In genomic region chr2:61898810-61899209, GRCh38 we compare ENCODE assay signal across 8 cellular contexts. TPM values are rescaled to one million over a fixed set of nuclear protein-coding genes. Genes with fewer than 3 reads are reported as not detected.
DNase-seq lines count a peak whose midpoint lies in the region; ATAC-seq, FAIRE-seq and TF ChIP-seq lines count a peak whose summit lies in the region.

No MANE protein-coding gene starts in this region.

- H3K4me1 ChIP-seq in K562 (replicated peaks in 1 of 2; ENCODE audit: control insufficient read depth in 2 of 2, insufficient read depth in 2 of 2, low read length in 2 of 2) (no peaks in the 10 kb centered on the region; a peak in 1 of 5 replicates), spleen (peaks cover 0 to 2% (median 0%) of the 10 kb centered on the region in 6 donors)

- no peaks in the 10 kb centered on the region for H4K20me1 ChIP-seq in K562 (replicated peaks; ENCODE audit: control insufficient read depth, insufficient read depth, low read length)

- H3K27me3 ChIP-seq in K562 (ENCODE audit: control insufficient read depth in 2 of 2, insufficient read depth in 2 of 2, low read length in 2 of 2) (no peaks in the 10 kb centered on the region), spleen (replicated peaks in 1 of 7) (no peaks in the 10 kb centered on the region)

- POLR2A ChIA-PET in K562 (lab: Yijun Ruan, JAX), result interaction anchor here (0.6 to 0.8 kb wide), 3 partner anchors 44 to 90 kb away, joined by 3 read pairs; no protein-coding TSS in a partner anchor

- DNase-seq in NCI-H748 (lab: John Stamatoyannopoulos, UW; ENCODE audit: unreplicated experiment) (peak; percentile 2), NCI-H748 treated with DMSO at 0.1 percent for 48 hours (lab: John Stamatoyannopoulos, UW) (no peak), KBM-7 (peak; percentile 46), K562 (ENCODE audit: extremely low read depth in 1 of 4, low spot score in 3 of 4) (peak in 1 of 4 experiments; percentile 35), pons (ENCODE audit: low spot score) (peak; percentile 32), LoVo (ENCODE audit: low spot score) (no peak), spleen (no peak)

- BruUV-seq in K562 (replicated peaks; lab: Mats Ljungman, UMichigan), result no TSS peak

- no peak for TF ChIP-seq EP300 in K562 (IDR thresholded peaks at IDR 0.05; ENCODE audit: low read length)

- peak; percentile 58 to 72 for TF ChIP-seq RAD21 in K562 (CRISPR knock-in tag; conservative IDR thresholded peaks at IDR 0.05 in 1 of 2, IDR thresholded peaks at IDR 0.05 in 1 of 2)

- no peak overlapping the region for H3K4me2 ChIP-seq in K562 (ENCODE audit: insufficient read depth, low read length)

- 2% methylated on average over 2 of the region's 2 CpGs for WGBS in K562 (ENCODE audit: insufficient coverage, low coverage, missing lambda C conversion rate)
- WGBS in spleen, 5 donors, result 41 to 59% (median 44%) methylated on average over 2 of the region's 2 CpGs

- H3K9me3 ChIP-seq in K562 (replicated peaks; ENCODE audit: control insufficient read depth, insufficient read depth, low read depth, low read length) (no peaks in the 10 kb centered on the region), spleen (no peaks in the 10 kb centered on the region)

- no peak for FAIRE-seq in K562 (lab: Jason Lieb, UNC)

- no peak overlapping the region for H2AFZ ChIP-seq in K562 (ENCODE audit: low read depth, low read length)

- TF ChIP-seq CTCF in K562 (IDR thresholded peaks at IDR 0.05 in 2 of 3, conservative IDR thresholded peaks at IDR 0.05 in 1 of 3; ENCODE audit: insufficient read depth in 2 of 3, low read depth in 1 of 3, low read length in 3 of 3) (peak; percentile 56 to 73 (median 65)), spleen (IDR thresholded peaks at IDR 0.05 in 8 of 11, conservative IDR thresholded peaks at IDR 0.05 in 3 of 11) (no peak)

- H3K79me2 ChIP-seq in K562 (ENCODE audit: control insufficient read depth, insufficient read depth, low read length), result no peaks in the 10 kb centered on the region

- ATAC-seq in K562 (peak; percentile 79), GM18498 (IDR thresholded peaks at IDR 0.05; ENCODE audit: unreplicated experiment) (no peak)

- intact Hi-C loops in K562 (cut with micrococcal nuclease), result no loop called here
- intact Hi-C loops in spleen (cut with DNase I; ENCODE audit: low total_unique reads), result no loop called here

- in situ Hi-C loops in KBM-7 (cut with MboI; ENCODE audit: low pct_unique_long_range_greater_than_20kb, low sequenced_read_pairs), result no loop called here
- in situ Hi-C loops in K562 (cut with MboI), result no loop called here

- CTCF ChIA-PET in K562 (lab: Yijun Ruan, JAX; ENCODE audit: low intra/inter-chr PET ratio), result interaction anchor here (0.5 to 0.6 kb wide), 2 partner anchors 385 to 762 kb away, joined by 3 read pairs; no protein-coding TSS in a partner anchor

- H3K27ac ChIP-seq in K562 (ENCODE audit: extremely low read depth, low read depth, low read length) (no peak overlapping the region), spleen (no peak overlapping the region)

- H3K9me1 ChIP-seq in K562 (ENCODE audit: control insufficient read depth, insufficient read depth, low read length), result no peaks in the 10 kb centered on the region

- no peak overlapping the region for H3K4me3 ChIP-seq in K562
- H3K4me3 ChIP-seq in spleen, result no peak overlapping the region

- H3K36me3 ChIP-seq in K562 (ENCODE audit: control insufficient read depth, insufficient read depth, low read length) (no peaks in the 10 kb centered on the region), spleen (no peaks in the 10 kb centered on the region)

- TF ChIP-seq POLR2A in K562 (conservative IDR thresholded peaks at IDR 0.05), result no peak
- no peak for TF ChIP-seq POLR2A in spleen (IDR thresholded peaks at IDR 0.05)

- H3K9ac ChIP-seq in K562 (ENCODE audit: insufficient read depth in 1 of 2, low read depth in 2 of 2, low read length in 2 of 2), result no peak overlapping the region

TF ChIP-seq in K562, 482 proteins besides CTCF, POLR2A, EP300 and RAD21:
- peak; percentile 27; the same call in 1 of the 2 replicates for TF ChIP-seq DEAF1 (CRISPR knock-in tag; IDR thresholded peaks at IDR 0.05)
- peak; percentile 37; the same call in 1 of the 2 replicates for TF ChIP-seq SMC3 (conservative IDR thresholded peaks at IDR 0.05; ENCODE audit: insufficient read depth, low read depth, low read length)
- no peak for TF ChIP-seq ILF3 (IDR thresholded peaks at IDR 0.05; ENCODE audit: borderline replicate concordance)

RNA-seq across cellular contexts. Expression of gene COMMD1, which starts 6.7 kb away (rescaled TPM):
- 14.1 and 18.1 TPM in 2 replicates for total RNA-seq in K562 (2011; cell fraction: chromatin; rRNA removed; ENCODE audit: low replicate concordance)
- total RNA-seq in K562 (2011; cell fraction: nucleolus; rRNA removed), result 8.0 and 10.3 TPM in 2 replicates
- 8.6 and 13.4 TPM in 2 replicates for total RNA-seq in K562 (2011; cell fraction: nucleoplasm; rRNA removed)
- 14.4 and 15.4 TPM in 2 replicates for total RNA-seq in K562 (2014; rRNA removed)
- 21.4 and 23.6 TPM in 2 replicates for total RNA-seq in K562 (2014; rRNA removed; fragmentation: Illumina TruSeq; extraction: Trizol)
- 19.6 and 21.2 TPM in 2 replicates for total RNA-seq in K562 (2015; rRNA removed; fragmentation: Illumina TruSeq; extraction: Trizol)
- total RNA-seq in K562 (2021), result 16.9 and 18.2 TPM in 2 replicates
- 31.3 and 35.6 TPM in 2 replicates for polyA plus RNA-seq in K562 (2011; rRNA removed)
- polyA plus RNA-seq in K562 (2011; cell fraction: cytosol; rRNA removed), result 16.0 and 21.1 TPM in 2 replicates
- 9.4 and 10.7 TPM in 2 replicates for polyA plus RNA-seq in K562 (2011; cell fraction: nucleus; rRNA removed)
- polyA plus RNA-seq in K562 (2012), result 35.7 and 84.8 TPM in 2 replicates
- polyA plus RNA-seq in K562 (2014; fragmentation: Illumina TruSeq; extraction: Trizol), result 21.4 and 21.7 TPM in 2 replicates
- polyA plus RNA-seq in K562 (2014; fragmentation: Nextera tagmentation; extraction: Ambion mirVana), result 10 to 100 TPM; 56.6 to 77.0 TPM
- polyA plus RNA-seq in K562 (2014; rRNA removed), result 17.3 and 22.7 TPM in 2 replicates
- polyA minus RNA-seq in K562 (2011; rRNA and poly(A)+ RNA removed), result 10.6 and 14.1 TPM in 2 replicates
- 4.1 and 7.3 TPM in 2 replicates for polyA minus RNA-seq in K562 (2011; cell fraction: cytosol; rRNA and poly(A)+ RNA removed)
- 2.8 and 6.6 TPM in 2 replicates for polyA minus RNA-seq in K562 (2011; cell fraction: nucleus; rRNA and poly(A)+ RNA removed)
- 10 to 100 TPM; 23.9 to 40.1 (median 33.4) TPM for total RNA-seq in spleen
- polyA plus RNA-seq in spleen, result 10 to 100 TPM; 32.1 to 37.5 (median 36.5) TPM

RNA-seq across cellular contexts. Expression of gene CCT4, which starts 10.4 kb away (rescaled TPM):
- total RNA-seq in K562 (2011; cell fraction: chromatin; rRNA removed; ENCODE audit: low replicate concordance), result 61.0 and 77.5 TPM in 2 replicates
- 53.8 and 58.2 TPM in 2 replicates for total RNA-seq in K562 (2011; cell fraction: nucleolus; rRNA removed)
- total RNA-seq in K562 (2011; cell fraction: nucleoplasm; rRNA removed), result 73.7 and 82.9 TPM in 2 replicates
- total RNA-seq in K562 (2014; rRNA removed) (247 and 314 TPM in 2 replicates), K562 (2014; rRNA removed; fragmentation: Illumina TruSeq; extraction: Trizol) (367 and 401 TPM in 2 replicates), K562 (2015; rRNA removed; fragmentation: Illumina TruSeq; extraction: Trizol) (334 and 336 TPM in 2 replicates), K562 (2021) (368 and 369 TPM in 2 replicates), spleen (100 to 1,000 TPM in 2 of 7 donors, 10 to 100 TPM in 5; 58.0 to 104 (median 94.0) TPM)
- polyA plus RNA-seq in K562 (2011; rRNA removed) (230 and 345 TPM in 2 replicates), K562 (2014; fragmentation: Illumina TruSeq; extraction: Trizol) (303 and 305 TPM in 2 replicates), K562 (2014; fragmentation: Nextera tagmentation; extraction: Ambion mirVana) (100 to 1,000 TPM; 101 to 157 TPM), K562 (2014; rRNA removed) (228 and 263 TPM in 2 replicates), spleen (10 to 100 TPM; 45.0 to 79.5 (median 79.5) TPM)
- 96.7 and 163 TPM in 2 replicates for polyA plus RNA-seq in K562 (2011; cell fraction: cytosol; rRNA removed)
- 72.5 and 101 TPM in 2 replicates for polyA plus RNA-seq in K562 (2011; cell fraction: nucleus; rRNA removed)
- polyA plus RNA-seq in K562 (2012), result 283 and 320 TPM in 2 replicates
- polyA minus RNA-seq in K562 (2011; rRNA and poly(A)+ RNA removed), result 268 and 284 TPM in 2 replicates
- polyA minus RNA-seq in K562 (2011; cell fraction: cytosol; rRNA and poly(A)+ RNA removed), result 186 and 192 TPM in 2 replicates
- 34.2 and 51.4 TPM in 2 replicates for polyA minus RNA-seq in K562 (2011; cell fraction: nucleus; rRNA and poly(A)+ RNA removed)

RNA-seq across cellular contexts. Expression of gene FAM161A, which starts 45.0 kb away (rescaled TPM):
- 0.53 and 2.1 TPM in 2 replicates for total RNA-seq in K562 (2011; cell fraction: chromatin; rRNA removed; ENCODE audit: low replicate concordance)
- 0.33 and 0.66 TPM in 2 replicates for total RNA-seq in K562 (2011; cell fraction: nucleolus; rRNA removed)
- total RNA-seq in K562 (2011; cell fraction: nucleoplasm; rRNA removed), result 0.46 and 0.59 TPM in 2 replicates
- total RNA-seq in K562 (2014; rRNA removed) (0.27 and 0.82 TPM in 2 replicates), K562 (2014; rRNA removed; fragmentation: Illumina TruSeq; extraction: Trizol) (1.4 and 1.6 TPM in 2 replicates), K562 (2015; rRNA removed; fragmentation: Illumina TruSeq; extraction: Trizol) (1.0 and 1.4 TPM in 2 replicates), K562 (2021) (0.72 and 0.80 TPM in 2 replicates), spleen (1 to 10 TPM; 1.2 to 3.1 (median 2.0) TPM)
- polyA plus RNA-seq in K562 (2011; rRNA removed) (0.35 and 0.45 TPM in 2 replicates), K562 (2014; fragmentation: Illumina TruSeq; extraction: Trizol) (1.00 and 1.0 TPM in 2 replicates), K562 (2014; fragmentation: Nextera tagmentation; extraction: Ambion mirVana) (under 1 TPM; 0.29 to 0.39 TPM), K562 (2014; rRNA removed) (0.63 and 1.3 TPM in 2 replicates), spleen (1 to 10 TPM in 2 of 3 donors, under 1 TPM in 1; 0.76 to 1.5 (median 1.2) TPM)
- polyA plus RNA-seq in K562 (2011; cell fraction: cytosol; rRNA removed), result 0.04 and 0.15 TPM in 2 replicates
- 0.37 and 0.58 TPM in 2 replicates for polyA plus RNA-seq in K562 (2011; cell fraction: nucleus; rRNA removed)
- polyA plus RNA-seq in K562 (2012), result 0.40 and 0.57 TPM in 2 replicates
- 0.46 and 0.51 TPM in 2 replicates for polyA minus RNA-seq in K562 (2011; rRNA and poly(A)+ RNA removed)
- not detected in 2 replicates for polyA minus RNA-seq in K562 (2011; cell fraction: cytosol; rRNA and poly(A)+ RNA removed)
- polyA minus RNA-seq in K562 (2011; cell fraction: nucleus; rRNA and poly(A)+ RNA removed), result 0.40 and 0.67 TPM in 2 replicates

Comparison
In these comparisons a context has a peak if more than half of its experiments do, and no peak if none do; other contexts are left out.
1. DNase-seq: peak in NCI-H748 (single experiment), KBM-7 (single experiment) and pons (single experiment); none in NCI-H748 treated with DMSO at 0.1 percent for 48 hours (single experiment), LoVo (single experiment) and spleen (single experiment).
2. CTCF ChIP-seq: peak in K562 (3 of 3); none in spleen (0 of 11).